In the genomic region with DNA sequence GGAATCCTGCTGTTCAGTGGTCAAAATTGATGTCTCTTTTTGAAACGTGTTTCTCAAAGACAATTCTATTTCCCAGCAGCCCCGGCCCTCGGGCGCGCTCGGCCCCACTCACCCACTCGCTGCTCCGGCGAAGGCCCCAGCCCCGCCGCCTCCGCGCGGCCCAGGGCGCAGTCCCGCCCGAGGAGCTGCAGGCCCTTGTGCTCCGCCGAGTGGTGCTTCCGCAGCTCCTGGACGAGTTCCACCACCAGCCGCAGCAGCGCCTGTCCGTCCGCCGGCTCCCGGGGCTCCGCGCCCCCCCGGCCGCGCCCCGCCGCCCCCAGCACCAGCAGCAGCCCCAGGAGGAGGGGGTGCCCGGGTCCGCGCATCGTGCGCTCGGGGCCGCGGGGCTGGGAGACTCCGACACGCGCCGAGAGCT, we compare ENCODE assay signal across 10 cellular contexts. TPM values are rescaled to one million over a fixed set of nuclear protein-coding genes. Genes with fewer than 3 reads are reported as not detected.
DNase-seq lines count a peak whose midpoint lies in the region; FAIRE-seq and TF ChIP-seq lines count a peak whose summit lies in the region.
"Had no signal": no experiment of that assay in that cellular context is flagged by ENCODE, and none has a peak within 500 bp of the region (broad histone marks: within the 10 kb centered on the region; RNA-seq: fewer than 3 reads in every experiment).

No MANE protein-coding gene starts in this region.

- H3K9me3 Mint-ChIP-seq in activated CD4-positive, alpha-beta T cell treated with anti-CD3 and anti-CD28 coated beads, Interleukin-2, amount 10 ng/mL, durations not matched to agents 24 days and 14 days = no peaks in the 10 kb centered on the region

- DNase-seq in activated CD4-positive, alpha-beta T cell treated with anti-CD3 and anti-CD28 coated beads, Interleukin-2, amount 10 ng/mL, durations not matched to agents 24 days and 14 days = peak; percentile 62
- DNase-seq in activated CD4-positive, alpha-beta T cell treated with anti-CD3 and anti-CD28 coated beads, Interleukin-2, amount 50 U/mL, for 4 hours = no peak
- DNase-seq in astrocyte of the hippocampus (ENCODE audit: low read depth, low spot score) = peak; percentile 65
- DNase-seq in keratinocyte (ENCODE audit: low read depth, low spot score) = no peak
- DNase-seq in tibial nerve (ENCODE audit: low spot score in 2 of 2) = no peak
- no peak for DNase-seq in OCI-M1 (lab: John Stamatoyannopoulos, UW)
- DNase-seq in GM19240 (ENCODE audit: insufficient read length, low spot score) = no peak
- DNase-seq in activated CD4-positive, CD25-positive, alpha-beta regulatory T cell treated with anti-CD3 and anti-CD28 coated beads, Interleukin-2, amount 50 U/mL, for 72 hours = no peak
- DNase-seq: DND-41 had no signal

- H3K27me3 Mint-ChIP-seq in activated CD4-positive, alpha-beta T cell treated with anti-CD3 and anti-CD28 coated beads, Interleukin-2, amount 10 ng/mL, durations not matched to agents 24 days and 14 days = peaks cover 47% of the 10 kb centered on the region

- no peaks in the 10 kb centered on the region for H4K20me1 ChIP-seq in keratinocyte (ENCODE audit: control insufficient read depth, extremely low read depth, insufficient read depth, low read length)

- peaks cover 5% of the 10 kb centered on the region for H3K36me3 Mint-ChIP-seq in activated CD4-positive, alpha-beta T cell treated with anti-CD3 and anti-CD28 coated beads, Interleukin-2, amount 10 ng/mL, durations not matched to agents 24 days and 14 days (ENCODE audit: low read depth)

- TF ChIP-seq CTCF in keratinocyte (optimal IDR thresholded peaks at IDR 0.05 in 1 of 3, IDR thresholded peaks at IDR 0.05 in 1 of 3, conservative IDR thresholded peaks at IDR 0.05 in 1 of 3; ENCODE audit: extremely low read depth in 1 of 3, insufficient read depth in 2 of 3, low read length in 3 of 3) (no peak), tibial nerve (IDR thresholded peaks at IDR 0.05) (no peak)

- H3K27ac ChIP-seq in keratinocyte (ENCODE audit: control insufficient read depth, insufficient read depth, low read length) (no peak overlapping the region), tibial nerve (peak overlapping the region in 3 of 4 donors; percentile 55 to 86 (median 68))
- H3K27ac ChIP-seq: SJSA1 had no signal

- no peaks in the 10 kb centered on the region for H3K9me1 ChIP-seq in keratinocyte (ENCODE audit: control insufficient read depth, extremely low read depth, insufficient read depth, low read length)

- TF ChIP-seq EP300 in tibial nerve (IDR thresholded peaks at IDR 0.05) = no peak

- H3K4me2 ChIP-seq in keratinocyte (ENCODE audit: control insufficient read depth, extremely low read depth, insufficient read depth, low read depth, low read length) = peak overlapping the region; percentile 16

- peaks cover 22% of the 10 kb centered on the region for H3K27me3 ChIP-seq in keratinocyte (ENCODE audit: control insufficient read depth, extremely low read depth, insufficient read depth, low read length)
- peaks cover 0 to 49% of the 10 kb centered on the region in 2 donors for H3K27me3 ChIP-seq in tibial nerve

- FAIRE-seq in keratinocyte (lab: Jason Lieb, UNC) = no peak

- H3K9ac ChIP-seq in keratinocyte (ENCODE audit: control insufficient read depth, extremely low read depth, insufficient read depth, low read length) = no peak overlapping the region

- H3K27ac Mint-ChIP-seq in activated CD4-positive, alpha-beta T cell treated with anti-CD3 and anti-CD28 coated beads, Interleukin-2, amount 10 ng/mL, durations not matched to agents 24 days and 14 days = no peak overlapping the region

- dilution Hi-C loops in keratinocyte (cut with MboI; ENCODE audit: extremely low pct_ligation_motif_present, low sequenced_read_pairs) = no loop called here

- H3K4me3 Mint-ChIP-seq in activated CD4-positive, alpha-beta T cell treated with anti-CD3 and anti-CD28 coated beads, Interleukin-2, amount 10 ng/mL, durations not matched to agents 24 days and 14 days = no peak overlapping the region

- TF ChIP-seq POLR2A in tibial nerve (IDR thresholded peaks at IDR 0.05) = no peak

- intact Hi-C loops in activated CD4-positive, alpha-beta T cell treated with anti-CD3 and anti-CD28 coated beads, Interleukin-2, amount 10 ng/mL, durations not matched to agents 24 days and 14 days (cut with micrococcal nuclease) = no loop called here

- H2AFZ ChIP-seq in keratinocyte (ENCODE audit: control insufficient read depth, low read length) = no peak overlapping the region

- H3K79me2 ChIP-seq in keratinocyte (ENCODE audit: control insufficient read depth, insufficient read depth, low read length) = no peaks in the 10 kb centered on the region

- WGBS in tibial nerve, 2 donors = 0 to 1% methylated on average over 20 to 23 of the region's 46 CpGs

- H3K9me3 ChIP-seq in keratinocyte (ENCODE audit: control insufficient read depth, low read depth, low read length) (no peaks in the 10 kb centered on the region), tibial nerve (no peaks in the 10 kb centered on the region)
- H3K9me3 ChIP-seq: SJSA1 had no signal

- H3K4me3 ChIP-seq in keratinocyte (ENCODE audit: control insufficient read depth in 2 of 3, extremely low read depth in 1 of 3, insufficient read depth in 2 of 3, low read depth in 1 of 3, low read length in 3 of 3) (no peak overlapping the region), tibial nerve (peak overlapping the region; percentile 10 to 58 (median 38))
- H3K4me3 ChIP-seq: SJSA1 had no signal

- H3K4me1 ChIP-seq in keratinocyte (ENCODE audit: control insufficient read depth, extremely low read depth, insufficient read depth, low read length) (peaks cover 5% of the 10 kb centered on the region), tibial nerve (peaks cover 0 to 56% (median 15%) of the 10 kb centered on the region in 4 donors)

- H3K4me1 Mint-ChIP-seq in activated CD4-positive, alpha-beta T cell treated with anti-CD3 and anti-CD28 coated beads, Interleukin-2, amount 10 ng/mL, durations not matched to agents 24 days and 14 days = peaks cover 4% of the 10 kb centered on the region

- H3K36me3 ChIP-seq in keratinocyte (ENCODE audit: control insufficient read depth in 2 of 2, extremely low read depth in 1 of 2, insufficient read depth in 2 of 2, low read length in 2 of 2) (no peaks in the 10 kb centered on the region), tibial nerve (peaks cover 0 to 4% (median 0%) of the 10 kb centered on the region in 3 donors)
- H3K36me3 ChIP-seq: SJSA1 had no signal

RNA-seq across cellular contexts. Expression of gene ALKAL2, which starts 0.4 kb away (rescaled TPM):
- total RNA-seq in activated CD4-positive, alpha-beta T cell treated with anti-CD3 and anti-CD28 coated beads, Interleukin-2, amount 10 ng/mL, durations not matched to agents 24 days and 14 days = 0.28 and 0.33 TPM in 2 replicates
- not detected in 3 replicates for polyA plus RNA-seq in keratinocyte
- not detected for polyA plus RNA-seq in keratinocyte (2011; ENCODE audit: low read depth)
- not detected in 2 replicates for polyA plus RNA-seq in keratinocyte (2011; cell fraction: cytosol; rRNA removed)
- polyA plus RNA-seq in keratinocyte (2011; cell fraction: nucleus; rRNA removed) = not detected in 2 replicates
- not detected in 2 replicates for polyA plus RNA-seq in keratinocyte (2012; ENCODE audit: low replicate concordance)
- not detected in 3 replicates for polyA minus RNA-seq in keratinocyte
- not detected for polyA minus RNA-seq in keratinocyte (2011; cell fraction: cytosol; rRNA and poly(A)+ RNA removed)
- polyA minus RNA-seq in keratinocyte (2011; cell fraction: nucleus; rRNA and poly(A)+ RNA removed) = not detected in 2 replicates
- 10 to 100 TPM; 21.9 to 96.6 (median 46.1) TPM for total RNA-seq in tibial nerve
- total RNA-seq: SJSA1 had no signal

RNA-seq across cellular contexts. Expression of gene ACP1, which starts 22.7 kb away (rescaled TPM):
- 124 and 127 TPM in 2 replicates for total RNA-seq in activated CD4-positive, alpha-beta T cell treated with anti-CD3 and anti-CD28 coated beads, Interleukin-2, amount 10 ng/mL, durations not matched to agents 24 days and 14 days
- polyA plus RNA-seq in keratinocyte = 100.0 to 123 TPM (median 104 TPM) in 3 replicates
- polyA plus RNA-seq in keratinocyte (2011; ENCODE audit: low read depth) = 205 TPM
- 102 and 123 TPM in 2 replicates for polyA plus RNA-seq in keratinocyte (2011; cell fraction: cytosol; rRNA removed)
- polyA plus RNA-seq in keratinocyte (2011; cell fraction: nucleus; rRNA removed) = 60.6 and 75.4 TPM in 2 replicates
- 81.9 and 95.8 TPM in 2 replicates for polyA plus RNA-seq in keratinocyte (2012; ENCODE audit: low replicate concordance)
- polyA minus RNA-seq in keratinocyte = 43.2 to 60.9 TPM (median 48.4 TPM) in 3 replicates
- polyA minus RNA-seq in keratinocyte (2011; cell fraction: cytosol; rRNA and poly(A)+ RNA removed) = 52.4 TPM
- 16.4 and 23.8 TPM in 2 replicates for polyA minus RNA-seq in keratinocyte (2011; cell fraction: nucleus; rRNA and poly(A)+ RNA removed)
- total RNA-seq in tibial nerve = 10 to 100 TPM; 31.2 to 71.2 (median 52.5) TPM

RNA-seq across cellular contexts. Expression of gene SH3YL1, which starts 23.6 kb away (rescaled TPM):
- total RNA-seq in activated CD4-positive, alpha-beta T cell treated with anti-CD3 and anti-CD28 coated beads, Interleukin-2, amount 10 ng/mL, durations not matched to agents 24 days and 14 days = 17.4 and 17.7 TPM in 2 replicates
- 24.9 to 41.8 TPM (median 37.2 TPM) in 3 replicates for polyA plus RNA-seq in keratinocyte
- 95.3 TPM for polyA plus RNA-seq in keratinocyte (2011; ENCODE audit: low read depth)
- 41.2 and 43.2 TPM in 2 replicates for polyA plus RNA-seq in keratinocyte (2011; cell fraction: cytosol; rRNA removed)
- 41.6 and 44.2 TPM in 2 replicates for polyA plus RNA-seq in keratinocyte (2011; cell fraction: nucleus; rRNA removed)
- 29.6 and 59.2 TPM in 2 replicates for polyA plus RNA-seq in keratinocyte (2012; ENCODE audit: low replicate concordance)
- 4.6 to 24.7 TPM (median 9.6 TPM) in 3 replicates for polyA minus RNA-seq in keratinocyte
- 20.7 TPM for polyA minus RNA-seq in keratinocyte (2011; cell fraction: cytosol; rRNA and poly(A)+ RNA removed)
- 12.3 and 26.5 TPM in 2 replicates for polyA minus RNA-seq in keratinocyte (2011; cell fraction: nucleus; rRNA and poly(A)+ RNA removed)
- total RNA-seq in tibial nerve = 10 to 100 TPM; 22.2 to 36.0 (median 30.0) TPM

Comparison
In these comparisons a context has a peak if more than half of its experiments do, and no peak if none do; other contexts are left out.
1. DNase-seq: peak in activated CD4-positive, alpha-beta T cell treated with anti-CD3 and anti-CD28 coated beads, Interleukin-2, amount 10 ng/mL, durations not matched to agents 24 days and 14 days (single experiment) and astrocyte of the hippocampus (single experiment); none in activated CD4-positive, alpha-beta T cell treated with anti-CD3 and anti-CD28 coated beads, Interleukin-2, amount 50 U/mL, for 4 hours (0 of 2), keratinocyte (single experiment), tibial nerve (0 of 2), OCI-M1 (single experiment), GM19240 (single experiment) and activated CD4-positive, CD25-positive, alpha-beta regulatory T cell treated with anti-CD3 and anti-CD28 coated beads, Interleukin-2, amount 50 U/mL, for 72 hours (single experiment).
2. H3K4me3 ChIP-seq: peak in tibial nerve (4 of 4); none in keratinocyte (0 of 3).
3. RNA of gene ALKAL2, which starts 0.4 kb away (total RNA-seq): 21.9 to 96.6 TPM in tibial nerve; 0.28 to 0.33 TPM in activated CD4-positive, alpha-beta T cell treated with anti-CD3 and anti-CD28 coated beads, Interleukin-2, amount 10 ng/mL, durations not matched to agents 24 days and 14 days; every median in the first group is over 10 times any median in the second.